Comparison of ENCODE assay signal across 35 cellular contexts in genomic region chr4:123469696-123470095, GRCh38.
"Had no signal": no experiment of that assay in that cellular context is flagged by ENCODE, and none has a peak within 500 bp of the region (broad histone marks: within the 10 kb centered on the region; RNA-seq: fewer than 3 reads in every experiment).

No MANE protein-coding gene starts in this region.

- DNase-seq: Karpas-422, Kasumi-1, KG1, MG63, MM.1S, MV-4-11, NCI-H1048, NCI-H1092, NCI-H1092 treated with DMSO at 0.1 percent for 48 hours, NCI-H1105, NCI-H1105 treated with DMSO at 0.1 percent for 48 hours, NCI-H1417, NCI-H1417 treated with DMSO at 0.1 percent for 48 hours, NCI-H1436, NCI-H1436 treated with DMSO at 0.1 percent for 48 hours, NCI-H146, NCI-H1694, NCI-H1694 treated with DMSO at 0.1 percent for 48 hours, NCI-H187, NCI-H187 treated with DMSO at 0.1 percent for 48 hours, NCI-H1930, NCI-H2029, NCI-H2029 treated with DMSO at 0.1 percent for 48 hours, NCI-H2081, NCI-H2081 treated with DMSO at 0.1 percent for 48 hours, NCI-H2107, NCI-H2171, NCI-H2171 treated with DMSO at 0.1 percent for 48 hours, NCI-H2227 treated with DMSO at 0.1 percent for 48 hours, NCI-H226, NCI-H345, NCI-H446, NCI-H446 treated with DMSO at 0.1 percent for 48 hours, NCI-H510A had no signal

- H3K4me3 ChIP-seq: MG63 had no signal

- H3K36me3 ChIP-seq: MG63 had no signal

- H3K9me3 ChIP-seq: MG63 had no signal

- H3K27ac ChIP-seq: KMS-11 had no signal

- H3K27me3 ChIP-seq: MG63 had no signal
